4 cellular contexts compared by ENCODE assay signal in the genomic region with DNA sequence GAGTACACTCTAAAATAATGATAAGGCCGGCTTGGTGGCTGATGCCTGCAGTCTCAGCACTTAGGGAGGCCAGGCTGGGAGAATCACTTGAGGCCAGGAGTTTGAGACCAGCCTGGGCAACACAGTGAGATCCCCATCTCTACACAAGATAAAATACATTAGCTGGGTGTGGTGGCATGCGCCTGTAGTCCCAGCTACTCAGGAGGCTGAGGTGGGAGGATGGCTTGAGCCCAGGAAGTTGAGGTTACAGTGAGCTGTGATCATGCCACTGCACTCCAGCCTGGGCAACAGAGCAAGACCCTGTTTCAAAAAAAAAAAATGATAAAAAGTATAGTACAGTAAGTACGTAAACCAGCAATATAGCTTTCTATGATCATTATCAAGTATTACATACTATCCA. TPM values are rescaled to one million over a fixed set of nuclear protein-coding genes. Genes with fewer than 3 reads are reported as not detected.
"Had no signal": no experiment of that assay in that cellular context is flagged by ENCODE, and none has a peak within 500 bp of the region (broad histone marks: within the 10 kb centered on the region; RNA-seq: fewer than 3 reads in every experiment).

No MANE protein-coding gene starts in this region.

RNA-seq across cellular contexts. Expression of a gene that starts 38.0 kb away (rescaled TPM):
- total RNA-seq: body of pancreas, bronchial epithelial cell, chondrocyte had no signal
- polyA plus RNA-seq: cardiac muscle cell had no signal
